In genomic region chr9:19876569-19877316, GRCh38 we compare ENCODE assay signal across 23 cellular contexts.
"Had no signal": no experiment of that assay in that cellular context is flagged by ENCODE, and none has a peak within 500 bp of the region (broad histone marks: within the 10 kb centered on the region; RNA-seq: fewer than 3 reads in every experiment).

No MANE protein-coding gene starts in this region.

- ATAC-seq: activated CD4-positive, alpha-beta T cell treated with anti-CD3 and anti-CD28 coated beads for 36 hours; activated T-cell treated with anti-CD3 and anti-CD28 coated beads, Interleukin-2, amount 50 U/mL, for 72 hours; gastrocnemius medialis; left cardiac atrium; sciatic nerve; stimulated activated naive B cell treated with anti-CD40 and anti-IgM and Interleukin-4, amounts not matched to agents 10 μg/mL and 1 μg/mL and 100 μg/mL, for 72 hours had no signal

- H3K9me3 ChIP-seq: gastrocnemius medialis, testis had no signal

- H3K36me3 Mint-ChIP-seq: memory B cell; stimulated activated naive B cell treated with anti-CD40 and anti-IgM and Interleukin-4, amounts not matched to agents 10 μg/mL and 1 μg/mL and 100 μg/mL, for 72 hours; type B pancreatic cell had no signal

- H3K27me3 Mint-ChIP-seq: memory B cell had no signal

- H3K4me3 Mint-ChIP-seq: activated B cell treated with CpG ODN at 0.5 μM for 24 hours; activated CD4-positive, alpha-beta T cell treated with anti-CD3 and anti-CD28 coated beads for 36 hours; activated naive CD4-positive, alpha-beta T cell treated with anti-CD3 and anti-CD28 coated beads for 36 hours; activated naive CD8-positive, alpha-beta T cell treated with anti-CD3 and anti-CD28 coated beads, Interleukin-2, amount 10 ng/mL, durations not matched to agents 7 days and 5 days; activated T-cell treated with anti-CD3 and anti-CD28 coated beads, Interleukin-2, amount 50 U/mL, for 72 hours; memory B cell; stimulated activated naive B cell treated with anti-CD40 and anti-IgM and Interleukin-4, amounts not matched to agents 10 μg/mL and 1 μg/mL and 100 μg/mL, for 72 hours; type B pancreatic cell had no signal

- H3K27ac ChIP-seq: gastrocnemius medialis, testis had no signal

- H3K4me1 Mint-ChIP-seq: activated B cell treated with CpG ODN at 0.5 μM for 24 hours; activated CD4-positive, alpha-beta T cell treated with anti-CD3 and anti-CD28 coated beads for 36 hours; activated naive CD8-positive, alpha-beta T cell treated with anti-CD3 and anti-CD28 coated beads, Interleukin-2, amount 10 ng/mL, durations not matched to agents 7 days and 5 days; memory B cell; stimulated activated naive B cell treated with anti-CD40 and anti-IgM and Interleukin-4, amounts not matched to agents 10 μg/mL and 1 μg/mL and 100 μg/mL, for 72 hours had no signal

- H3K27me3 ChIP-seq: gastrocnemius medialis, testis had no signal

- H3K36me3 ChIP-seq: gastrocnemius medialis had no signal

- H3K27ac Mint-ChIP-seq: activated B cell treated with CpG ODN at 0.5 μM for 24 hours; activated CD4-positive, alpha-beta T cell treated with anti-CD3 and anti-CD28 coated beads for 36 hours; activated naive CD4-positive, alpha-beta T cell treated with anti-CD3 and anti-CD28 coated beads for 36 hours; activated naive CD8-positive, alpha-beta T cell treated with anti-CD3 and anti-CD28 coated beads, Interleukin-2, amount 10 ng/mL, durations not matched to agents 7 days and 5 days; activated T-cell treated with anti-CD3 and anti-CD28 coated beads, Interleukin-2, amount 50 U/mL, for 72 hours; memory B cell; stimulated activated naive B cell treated with anti-CD40 and anti-IgM and Interleukin-4, amounts not matched to agents 10 μg/mL and 1 μg/mL and 100 μg/mL, for 72 hours; type B pancreatic cell had no signal

- H3K9me3 Mint-ChIP-seq: activated B cell treated with CpG ODN at 0.5 μM for 24 hours, type B pancreatic cell had no signal

- H3K4me1 ChIP-seq: gastrocnemius medialis, testis had no signal

- DNase-seq: activated B cell treated with CpG ODN at 0.5 μM for 24 hours; activated CD4-positive, alpha-beta T cell treated with anti-CD3 and anti-CD28 coated beads for 36 hours; activated CD4-positive, alpha-beta T cell treated with anti-CD3 and anti-CD28 coated beads, Interleukin-2, amount 50 U/mL, for 4 hours; activated effector memory CD4-positive, alpha-beta T cell treated with Interleukin-2 at 50 U/mL for 16 hours; activated naive CD4-positive, alpha-beta T cell treated with anti-CD3 and anti-CD28 coated beads for 36 hours; activated naive CD8-positive, alpha-beta T cell treated with anti-CD3 and anti-CD28 coated beads, Interleukin-2, amount 10 ng/mL, durations not matched to agents 7 days and 5 days; activated T-cell treated with anti-CD3 and anti-CD28 coated beads, Interleukin-2, amount 50 U/mL, for 72 hours; amygdala; effector memory CD4-positive, alpha-beta T cell; gastrocnemius medialis; head of caudate nucleus; hypothalamus; left cardiac atrium; occipital lobe; stimulated activated CD4-positive, alpha-beta T cell treated with anti-CD3 and anti-CD28 coated beads, Interleukin-2, amount 100 ng/mL, for 48 hours; stimulated activated CD8-positive, alpha-beta memory T cell treated with anti-CD3 and anti-CD28 coated beads, Interleukin-4, amount 100 ng/mL, for 48 hours; stimulated activated naive B cell treated with anti-CD40 and anti-IgM and Interleukin-4, amounts not matched to agents 10 μg/mL and 1 μg/mL and 100 μg/mL, for 72 hours; T-helper 1 cell; T-helper 9 cell; testis had no signal

- H3K4me3 ChIP-seq: gastrocnemius medialis, testis had no signal
